Comparison of ENCODE assay signal across 14 cellular contexts in genomic region chr10:21368022-21368582, GRCh38.
DNase-seq lines count a peak whose midpoint lies in the region; ATAC-seq, FAIRE-seq and TF ChIP-seq lines count a peak whose summit lies in the region.
"Had no signal": no experiment of that assay in that cellular context is flagged by ENCODE, and none has a peak within 500 bp of the region (broad histone marks: within the 10 kb centered on the region; RNA-seq: fewer than 3 reads in every experiment).

No MANE protein-coding gene starts in this region.

- ATAC-seq in HG03469 (IDR thresholded peaks at IDR 0.05; ENCODE audit: unreplicated experiment) (peak; percentile 57), HG03439 (IDR thresholded peaks at IDR 0.05; ENCODE audit: unreplicated experiment) (no peak), GM18519 (IDR thresholded peaks at IDR 0.05; ENCODE audit: low FRiP score, unreplicated experiment) (no peak), sciatic nerve (no peak)
- ATAC-seq: activated T-cell treated with anti-CD3 and anti-CD28 coated beads, Interleukin-2, amount 50 U/mL, for 4 hours had no signal

- no peaks in the 10 kb centered on the region for H3K79me2 ChIP-seq in astrocyte (ENCODE audit: insufficient read depth, low read length)

- no peak for TF ChIP-seq CTCF in GM20000 (IDR thresholded peaks at IDR 0.05; ENCODE audit: extremely low read depth, missing control alignments)
- no peak for TF ChIP-seq CTCF in astrocyte (IDR thresholded peaks at IDR 0.05; ENCODE audit: insufficient read depth, low read depth, low read length)
- TF ChIP-seq CTCF in coronary artery (IDR thresholded peaks at IDR 0.05) = no peak

- no peak overlapping the region for H3K9ac ChIP-seq in astrocyte (ENCODE audit: low read length)
- H3K9ac ChIP-seq: GM23248 had no signal

- no peaks in the 10 kb centered on the region for H3K27me3 Mint-ChIP-seq in astrocyte (ENCODE audit: low read depth, unreplicated experiment)

- no peak overlapping the region for H3K27ac ChIP-seq in astrocyte (ENCODE audit: low read depth, low read length)
- H3K27ac ChIP-seq in coronary artery = no peak overlapping the region
- H3K27ac ChIP-seq: GM23248 had no signal

- no peaks in the 10 kb centered on the region for H3K9me3 ChIP-seq in astrocyte (ENCODE audit: insufficient read depth, low read depth, low read length)

- H3K4me3 Mint-ChIP-seq in astrocyte (ENCODE audit: unreplicated experiment) = no peak overlapping the region
- H3K4me3 Mint-ChIP-seq: activated T-cell treated with anti-CD3 and anti-CD28 coated beads, Interleukin-2, amount 50 U/mL, for 4 hours; central memory CD8-positive, alpha-beta T cell had no signal

- DNase-seq in GM12891 (ENCODE audit: insufficient read length, low spot score) (no peak), GM20000 (ENCODE audit: low spot score) (peak; percentile 27), astrocyte (ENCODE audit: low read depth) (peak; percentile 14), coronary artery (ENCODE audit: low spot score) (no peak), sciatic nerve (ENCODE audit: low spot score) (no peak)
- DNase-seq: activated T-cell treated with anti-CD3 and anti-CD28 coated beads, Interleukin-2, amount 50 U/mL, for 4 hours; AML-193; GM23248; NCI-H446 had no signal

- H3K9me3 Mint-ChIP-seq in astrocyte (ENCODE audit: unreplicated experiment) = peaks cover 2% of the 10 kb centered on the region
- H3K9me3 Mint-ChIP-seq: activated T-cell treated with anti-CD3 and anti-CD28 coated beads, Interleukin-2, amount 50 U/mL, for 4 hours; central memory CD8-positive, alpha-beta T cell had no signal

- no peak overlapping the region for H3K4me2 ChIP-seq in astrocyte (ENCODE audit: low read length)

- no peaks in the 10 kb centered on the region for H3K27me3 ChIP-seq in astrocyte (ENCODE audit: insufficient read depth, low read length)

- H3K36me3 ChIP-seq in astrocyte (ENCODE audit: insufficient read depth, low read length) = no peaks in the 10 kb centered on the region

- peaks cover 2% of the 10 kb centered on the region for H3K36me3 Mint-ChIP-seq in astrocyte (ENCODE audit: low read depth, unreplicated experiment)

- FAIRE-seq in GM12891 (lab: Jason Lieb, UNC) = no peak
- no peak for FAIRE-seq in astrocyte (lab: Jason Lieb, UNC)
- FAIRE-seq: urothelium cell line had no signal

- intact Hi-C loops in sciatic nerve (cut with DNase I) = no loop called here

- peak overlapping the region; percentile 43 for H3K27ac Mint-ChIP-seq in astrocyte (ENCODE audit: unreplicated experiment)

- peaks cover 47% of the 10 kb centered on the region for H3K4me1 Mint-ChIP-seq in astrocyte (ENCODE audit: low read depth, unreplicated experiment)

- no peak overlapping the region for H2AFZ ChIP-seq in astrocyte (ENCODE audit: low read depth, low read length)
- H2AFZ ChIP-seq: GM23248 had no signal

- no peaks in the 10 kb centered on the region for H4K20me1 ChIP-seq in astrocyte (ENCODE audit: insufficient read depth, low read length)

- H3K4me1 ChIP-seq in astrocyte (ENCODE audit: insufficient read depth, low read length) = peaks cover 36% of the 10 kb centered on the region

- no peak for TF ChIP-seq POLR2A in GM12891 (IDR thresholded peaks at IDR 0.05; ENCODE audit: low read depth, low read length)

- H3K4me3 ChIP-seq in astrocyte (ENCODE audit: insufficient read depth, low read depth, low read length) = no peak overlapping the region
- no peak overlapping the region for H3K4me3 ChIP-seq in coronary artery
- H3K4me3 ChIP-seq: GM23248 had no signal

TF ChIP-seq in GM12891, 5 proteins besides CTCF, POLR2A, EP300 and RAD21:
- no peak for TF ChIP-seq POU2F2 (IDR thresholded peaks at IDR 0.05; ENCODE audit: low read depth, low read length)
- TF ChIP-seq SPI1 (IDR thresholded peaks at IDR 0.05; ENCODE audit: low read depth, low read length) = peak; percentile 96

Comparison
In these comparisons a context has a peak if more than half of its experiments do, and no peak if none do; other contexts are left out.
1. DNase-seq: peak in GM20000 (single experiment) and astrocyte (single experiment); none in GM12891 (single experiment), coronary artery (single experiment) and sciatic nerve (single experiment).